24 cellular contexts compared by ENCODE assay signal in genomic region chr17:8502100-8502499, GRCh38.
DNase-seq lines count a peak whose midpoint lies in the region; ATAC-seq and TF ChIP-seq lines count a peak whose summit lies in the region.
"Had no signal": no experiment of that assay in that cellular context is flagged by ENCODE, and none has a peak within 500 bp of the region (broad histone marks: within the 10 kb centered on the region; RNA-seq: fewer than 3 reads in every experiment).

No MANE protein-coding gene starts in this region.

- H3K27ac Mint-ChIP-seq in chondrocyte (ENCODE audit: unreplicated experiment), result peak overlapping the region; percentile 13
- peak overlapping the region; percentile 86 for H3K27ac Mint-ChIP-seq in nephron progenitor cell
- H3K27ac Mint-ChIP-seq: CD4-positive, alpha-beta T cell had no signal

- H3K4me1 Mint-ChIP-seq in chondrocyte (ENCODE audit: low read depth) (peaks cover 8% of the 10 kb centered on the region), nephron progenitor cell (no peaks in the 10 kb centered on the region)
- H3K4me1 Mint-ChIP-seq: IgD-negative memory B cell had no signal

- H3K9me3 Mint-ChIP-seq in chondrocyte (ENCODE audit: low read depth), result no peaks in the 10 kb centered on the region
- no peaks in the 10 kb centered on the region for H3K9me3 Mint-ChIP-seq in nephron progenitor cell
- H3K9me3 Mint-ChIP-seq: CD4-positive, alpha-beta T cell; IgD-negative memory B cell had no signal

- no peaks in the 10 kb centered on the region for H3K27me3 Mint-ChIP-seq in chondrocyte (ENCODE audit: low read depth)
- peaks cover 2% of the 10 kb centered on the region for H3K27me3 Mint-ChIP-seq in nephron progenitor cell (ENCODE audit: low read depth, poor library complexity)
- H3K27me3 Mint-ChIP-seq: CD4-positive, alpha-beta T cell; IgD-negative memory B cell had no signal

- no peak overlapping the region for H3K27ac ChIP-seq in right atrium auricular region
- no peak overlapping the region for H3K27ac ChIP-seq in upper lobe of right lung
- H3K27ac ChIP-seq: 22Rv1, BLaER1 had no signal

- ATAC-seq in left ventricle myocardium superior, result peak; percentile 17
- ATAC-seq in upper lobe of right lung, result no peak
- ATAC-seq in GM21723 (IDR thresholded peaks at IDR 0.05; ENCODE audit: unreplicated experiment), result no peak
- ATAC-seq: GM12878, Right ventricle myocardium inferior had no signal

- H3K36me3 Mint-ChIP-seq in chondrocyte (ENCODE audit: low read depth), result peaks cover 50% of the 10 kb centered on the region
- peaks cover 78% of the 10 kb centered on the region for H3K36me3 Mint-ChIP-seq in nephron progenitor cell (ENCODE audit: low read depth)
- H3K36me3 Mint-ChIP-seq: IgD-negative memory B cell had no signal

- H3K4me3 Mint-ChIP-seq in chondrocyte (ENCODE audit: unreplicated experiment), result no peak overlapping the region
- no peak overlapping the region for H3K4me3 Mint-ChIP-seq in nephron progenitor cell
- H3K4me3 Mint-ChIP-seq: CD4-positive, alpha-beta T cell; IgD-negative memory B cell had no signal

- peaks cover 62% of the 10 kb centered on the region for H3K36me3 ChIP-seq in right atrium auricular region
- H3K36me3 ChIP-seq in upper lobe of right lung, result peaks cover 47% of the 10 kb centered on the region

- H3K4me1 ChIP-seq in right atrium auricular region, result no peaks in the 10 kb centered on the region
- H3K4me1 ChIP-seq in upper lobe of right lung, result no peaks in the 10 kb centered on the region
- H3K4me1 ChIP-seq: BLaER1, Caco-2 had no signal

- intact Hi-C loops in left ventricle myocardium superior (cut with micrococcal nuclease), result no loop called here
- intact Hi-C loops in upper lobe of right lung (cut with DNase I), result no loop called here

- no peak for TF ChIP-seq CTCF in right atrium auricular region (IDR thresholded peaks at IDR 0.05)
- TF ChIP-seq CTCF in chondrocyte (IDR thresholded peaks at IDR 0.05), result no peak
- no peak for TF ChIP-seq CTCF in nephron progenitor cell (IDR thresholded peaks at IDR 0.05)
- no peak for TF ChIP-seq CTCF in upper lobe of right lung (IDR thresholded peaks at IDR 0.05)

- DNase-seq in left ventricle myocardium superior, result no peak
- DNase-seq in right atrium auricular region (ENCODE audit: low spot score), result no peak
- DNase-seq in chondrocyte (ENCODE audit: low spot score), result no peak
- no peak for DNase-seq in nephron progenitor cell
- peak; percentile 41 for DNase-seq in upper lobe of right lung
- no peak for DNase-seq in HuH-7.5 (ENCODE audit: low spot score)
- no peak for DNase-seq in occipital lobe (lab: John Stamatoyannopoulos, UW)
- DNase-seq: ACHN; Caco-2; CD4-positive, alpha-beta T cell; DMS 273 treated with DMSO at 0.1 percent for 48 hours; DMS79 treated with DMSO at 0.1 percent for 48 hours; MV-4-11; NCI-H1105 treated with DMSO at 0.1 percent for 48 hours; NCI-H2029 treated with DMSO at 0.1 percent for 48 hours; NCI-H2171 treated with DMSO at 0.1 percent for 48 hours; NCI-H524 treated with DMSO at 0.1 percent for 48 hours; OCI-M1 had no signal

- H3K4me3 ChIP-seq in right atrium auricular region (no peak overlapping the region), upper lobe of right lung (no peak overlapping the region)
- H3K4me3 ChIP-seq: BLaER1, GM12878 had no signal

- H3K27me3 ChIP-seq in right atrium auricular region (no peaks in the 10 kb centered on the region), upper lobe of right lung (no peaks in the 10 kb centered on the region)
- H3K27me3 ChIP-seq: BLaER1 had no signal

- H3K9me3 ChIP-seq in right atrium auricular region (no peaks in the 10 kb centered on the region), upper lobe of right lung (no peaks in the 10 kb centered on the region)
- H3K9me3 ChIP-seq: BLaER1, Caco-2 had no signal
